Comparison of ENCODE assay signal across 10 cellular contexts in the genomic region with DNA sequence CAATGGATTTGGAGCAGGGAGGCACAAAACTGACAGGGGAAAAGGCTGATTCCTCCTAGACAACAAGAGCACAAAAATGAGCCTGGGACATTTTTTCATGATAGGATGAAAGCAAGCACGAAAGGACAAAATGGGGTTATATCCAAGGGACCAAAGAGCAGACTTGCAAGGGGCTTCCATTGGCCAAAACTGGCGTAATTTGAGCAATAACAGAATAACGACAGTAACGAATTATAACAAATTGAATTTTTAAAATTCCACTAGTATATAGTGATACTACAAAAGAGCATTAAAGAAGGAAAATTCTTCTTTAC. TPM values are rescaled to one million over a fixed set of nuclear protein-coding genes. Genes with fewer than 3 reads are reported as not detected.
"Had no signal": no experiment of that assay in that cellular context is flagged by ENCODE, and none has a peak within 500 bp of the region (broad histone marks: within the 10 kb centered on the region; RNA-seq: fewer than 3 reads in every experiment).

No MANE protein-coding gene starts in this region.

- H3K27me3 ChIP-seq: left lung, pancreas, uterus had no signal

- H3K4me1 ChIP-seq: heart left ventricle, left lung, uterus had no signal

- H3K27ac Mint-ChIP-seq: activated naive CD8-positive, alpha-beta T cell treated with anti-CD3 and anti-CD28 coated beads, Interleukin-2, amount 50 U/mL, for 24 hours; memory B cell; natural killer cell treated with Interleukin-12 subunit alpha and Interleukin-12 subunit beta and Interleukin-15 and Interleukin-18, amount 100 ng/mL, for 72 hours; stimulated activated naive CD8-positive, alpha-beta T cell treated with anti-CD3 and anti-CD28 coated beads, Interleukin-15, amount 100 ng/mL, for 72 hours had no signal

- H3K9me3 ChIP-seq: heart left ventricle, left lung, pancreas, thoracic aorta, uterus had no signal

- DNase-seq: activated CD8-positive, alpha-beta memory T cell treated with anti-CD3 and anti-CD28 coated beads for 24 hours had no signal

- H3K9me3 Mint-ChIP-seq: activated naive CD8-positive, alpha-beta T cell treated with anti-CD3 and anti-CD28 coated beads, Interleukin-2, amount 50 U/mL, for 24 hours; memory B cell; natural killer cell treated with Interleukin-12 subunit alpha and Interleukin-12 subunit beta and Interleukin-15 and Interleukin-18, amount 100 ng/mL, for 72 hours; stimulated activated naive CD8-positive, alpha-beta T cell treated with anti-CD3 and anti-CD28 coated beads, Interleukin-15, amount 100 ng/mL, for 72 hours had no signal

- H3K36me3 Mint-ChIP-seq: memory B cell; natural killer cell treated with Interleukin-12 subunit alpha and Interleukin-12 subunit beta and Interleukin-15 and Interleukin-18, amount 100 ng/mL, for 72 hours had no signal

- H3K36me3 ChIP-seq: heart left ventricle, left lung, pancreas, thoracic aorta, uterus had no signal

- H3K4me3 ChIP-seq: heart left ventricle, left lung, pancreas, thoracic aorta, uterus had no signal

- H3K4me1 Mint-ChIP-seq: activated naive CD8-positive, alpha-beta T cell treated with anti-CD3 and anti-CD28 coated beads, Interleukin-2, amount 50 U/mL, for 24 hours; memory B cell had no signal

- H3K4me3 Mint-ChIP-seq: activated naive CD8-positive, alpha-beta T cell treated with anti-CD3 and anti-CD28 coated beads, Interleukin-2, amount 50 U/mL, for 24 hours; memory B cell; natural killer cell treated with Interleukin-12 subunit alpha and Interleukin-12 subunit beta and Interleukin-15 and Interleukin-18, amount 100 ng/mL, for 72 hours; stimulated activated naive CD8-positive, alpha-beta T cell treated with anti-CD3 and anti-CD28 coated beads, Interleukin-15, amount 100 ng/mL, for 72 hours had no signal

- H3K27ac ChIP-seq: heart left ventricle, left lung, thoracic aorta, uterus had no signal

RNA-seq across cellular contexts. Expression of a gene that starts 10.3 kb away (rescaled TPM):
- total RNA-seq: natural killer cell treated with Interleukin-12 subunit alpha and Interleukin-12 subunit beta and Interleukin-15 and Interleukin-18, amount 100 ng/mL, for 72 hours had no signal
